ENCODE assay signal across 24 cellular contexts in genomic region chr14:32947081-32947480, GRCh38. TPM values are rescaled to one million over a fixed set of nuclear protein-coding genes. Genes with fewer than 3 reads are reported as not detected.
"Had no signal": no experiment of that assay in that cellular context is flagged by ENCODE, and none has a peak within 500 bp of the region (broad histone marks: within the 10 kb centered on the region; RNA-seq: fewer than 3 reads in every experiment).

No MANE protein-coding gene starts in this region.

- H3K4me1 Mint-ChIP-seq: central memory CD8-positive, alpha-beta T cell; immature natural killer cell; memory B cell had no signal

- H3K27ac Mint-ChIP-seq: dendritic cell treated with granulocyte-macrophage colony-stimulating factor and Interleukin-4, amounts not matched to agents 40 ng/mL and 50 ng/mL, for 4 days; immature natural killer cell; memory B cell had no signal

- H3K4me3 Mint-ChIP-seq: central memory CD8-positive, alpha-beta T cell; dendritic cell treated with granulocyte-macrophage colony-stimulating factor and Interleukin-4, amounts not matched to agents 40 ng/mL and 50 ng/mL, for 4 days; immature natural killer cell; memory B cell had no signal

- H3K27ac ChIP-seq: colonic mucosa, esophagus muscularis mucosa, foreskin keratinocyte, gastroesophageal sphincter, heart right ventricle, left lung, lower lobe of right lung had no signal

- H3K9me3 Mint-ChIP-seq: central memory CD8-positive, alpha-beta T cell; dendritic cell treated with granulocyte-macrophage colony-stimulating factor and Interleukin-4, amounts not matched to agents 40 ng/mL and 50 ng/mL, for 4 days; memory B cell had no signal

- DNase-seq: cerebellar nuclear complex; colonic mucosa; cortex of kidney; effector CD4-positive, alpha-beta T cell; effector memory CD4-positive, alpha-beta T cell; foreskin keratinocyte; glutamatergic neuron; head of caudate nucleus; heart right ventricle; hippocampal formation; immature natural killer cell; islet precursor cell; left cardiac atrium; left lung; left ventricle myocardium superior; lower lobe of right lung; mesendoderm; midbrain had no signal

- H3K4me3 ChIP-seq: colonic mucosa, esophagus muscularis mucosa, gastroesophageal sphincter, heart right ventricle, left lung, lower lobe of right lung had no signal

- H3K4me1 ChIP-seq: colonic mucosa, foreskin keratinocyte, gastroesophageal sphincter, heart right ventricle, left lung, lower lobe of right lung had no signal

- H3K27me3 Mint-ChIP-seq: central memory CD8-positive, alpha-beta T cell had no signal

- H3K27me3 ChIP-seq: colonic mucosa, esophagus muscularis mucosa, gastroesophageal sphincter had no signal

- H3K9me3 ChIP-seq: colonic mucosa, esophagus muscularis mucosa, gastroesophageal sphincter, heart right ventricle, left lung, lower lobe of right lung had no signal

- H3K36me3 Mint-ChIP-seq: immature natural killer cell, memory B cell had no signal

- H3K36me3 ChIP-seq: colonic mucosa, esophagus muscularis mucosa, gastroesophageal sphincter, heart right ventricle, left lung, lower lobe of right lung had no signal

RNA-seq across cellular contexts. Expression of gene NPAS3, which starts 8.4 kb away (rescaled TPM):
- total RNA-seq: foreskin keratinocyte, mononuclear cell had no signal
